In genomic region chr13:42649761-42650289, GRCh38 we compare ENCODE assay signal across 15 cellular contexts.
"Had no signal": no experiment of that assay in that cellular context is flagged by ENCODE, and none has a peak within 500 bp of the region (broad histone marks: within the 10 kb centered on the region; RNA-seq: fewer than 3 reads in every experiment).

No MANE protein-coding gene starts in this region.

- H3K4me3 ChIP-seq: right atrium auricular region, skin epidermis, thyroid gland, vagina had no signal

- DNase-seq: activated CD4-positive, alpha-beta memory T cell treated with anti-CD3 and anti-CD28 coated beads, Interleukin-2, amount 10 ng/mL, durations not matched to agents 7 days and 5 days; activated CD4-positive, alpha-beta T cell treated with anti-CD3 and anti-CD28 coated beads for 36 hours; activated gamma-delta T cell; activated T-cell treated with anti-CD3 and anti-CD28 coated beads, Interleukin-2, amount 50 U/mL, for 48 hours; cerebellar nuclear complex; dermis blood vessel endothelial cell; erythroblast; immature natural killer cell; naive thymus-derived CD8-positive, alpha-beta T cell; nucleus accumbens; thyroid gland; WERI-Rb-1 had no signal

- ATAC-seq: activated CD4-positive, alpha-beta T cell treated with anti-CD3 and anti-CD28 coated beads for 36 hours; naive thymus-derived CD8-positive, alpha-beta T cell had no signal
